In the genomic region with DNA sequence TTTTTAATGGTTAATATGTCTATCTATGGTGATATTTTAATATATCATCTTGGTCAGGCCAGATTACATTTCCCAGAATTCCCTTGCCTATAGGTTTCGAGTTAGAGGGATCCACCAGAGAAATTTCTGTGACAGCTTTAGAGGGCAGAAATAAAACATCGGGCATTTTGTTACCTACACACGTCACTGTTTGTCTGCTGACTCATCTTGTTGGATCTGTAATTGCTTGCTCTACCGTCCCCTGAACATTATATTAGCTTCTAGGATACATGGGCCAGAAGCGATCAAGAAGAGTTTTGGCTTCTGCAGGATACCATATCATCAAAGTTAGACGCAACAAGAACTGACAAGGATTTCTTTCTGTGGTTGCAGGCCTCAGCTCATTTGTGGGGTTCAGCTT, we compare ENCODE assay signal across 1 cellular context.
TF ChIP-seq lines count a peak whose summit lies in the region.

No MANE protein-coding gene starts in this region.

TF ChIP-seq in GM23338, 12 proteins besides CTCF, POLR2A, EP300 and RAD21 (continued from another document):
- no peak for TF ChIP-seq STAT1 (IDR thresholded peaks at IDR 0.05; ENCODE audit: unreplicated experiment)
- TF ChIP-seq, protein P1, sequence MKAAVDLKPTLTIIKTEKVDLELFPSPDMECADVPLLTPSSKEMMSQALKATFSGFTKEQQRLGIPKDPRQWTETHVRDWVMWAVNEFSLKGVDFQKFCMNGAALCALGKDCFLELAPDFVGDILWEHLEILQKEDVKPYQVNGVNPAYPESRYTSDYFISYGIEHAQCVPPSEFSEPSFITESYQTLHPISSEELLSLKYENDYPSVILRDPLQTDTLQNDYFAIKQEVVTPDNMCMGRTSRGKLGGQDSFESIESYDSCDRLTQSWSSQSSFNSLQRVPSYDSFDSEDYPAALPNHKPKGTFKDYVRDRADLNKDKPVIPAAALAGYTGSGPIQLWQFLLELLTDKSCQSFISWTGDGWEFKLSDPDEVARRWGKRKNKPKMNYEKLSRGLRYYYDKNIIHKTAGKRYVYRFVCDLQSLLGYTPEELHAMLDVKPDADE (IDR thresholded peaks at IDR 0.05): no peak
- TF ChIP-seq EZH2 (IDR thresholded peaks at IDR 0.05; ENCODE audit: low read depth, unreplicated experiment): no peak
- no peak for TF ChIP-seq EZH2phosphoT487 (IDR thresholded peaks at IDR 0.05; ENCODE audit: unreplicated experiment)
- TF ChIP-seq JUNB (IDR thresholded peaks at IDR 0.05; ENCODE audit: unreplicated experiment): no peak
